ENCODE assay signal across 9 cellular contexts in genomic region chr17:39674702-39675389, GRCh38.
DNase-seq lines count a peak whose midpoint lies in the region; ATAC-seq and TF ChIP-seq lines count a peak whose summit lies in the region.
"Had no signal": no experiment of that assay in that cellular context is flagged by ENCODE, and none has a peak within 500 bp of the region (broad histone marks: within the 10 kb centered on the region; RNA-seq: fewer than 3 reads in every experiment).

No MANE protein-coding gene starts in this region.

- POLR2A ChIA-PET in GM10248 (lab: Yijun Ruan, JAX) = interaction anchor here (0.6 kb wide), 1 partner anchor 138 kb away, joined by 3 read pairs; no protein-coding TSS in a partner anchor

- peaks cover 50% of the 10 kb centered on the region for H3K4me1 ChIP-seq in parathyroid adenoma

- H3K27ac ChIP-seq in epithelial cell of prostate = peak overlapping the region; percentile 7
- H3K27ac ChIP-seq in parathyroid adenoma = peak overlapping the region; percentile 91

- ATAC-seq in HG02852 (IDR thresholded peaks at IDR 0.05; ENCODE audit: unreplicated experiment) = no peak

- no peaks in the 10 kb centered on the region for H3K36me3 ChIP-seq in parathyroid adenoma (ENCODE audit: control insufficient read depth, insufficient read depth, low read length)

- H3K79me2 ChIP-seq in parathyroid adenoma = no peaks in the 10 kb centered on the region

- TF ChIP-seq CTCF in GM10248 (IDR thresholded peaks at IDR 0.05; ENCODE audit: control extremely low read depth, extremely low read depth, low read depth, missing control alignments) (no peak), parathyroid adenoma (IDR thresholded peaks at IDR 0.05) (no peak)

- CTCF ChIA-PET in GM10248 (lab: Yijun Ruan, JAX) = interaction anchor here (1.1 to 21.1 kb wide), 6 partner anchors 8 to 56 kb away, joined by 3 to 180 read pairs (median 4); no protein-coding TSS in a partner anchor

- H2AFZ ChIP-seq in parathyroid adenoma = no peak overlapping the region

- H3K9ac ChIP-seq in parathyroid adenoma = no peak overlapping the region

- no peak overlapping the region for H3K4me2 ChIP-seq in parathyroid adenoma (ENCODE audit: low read length)

- no peaks in the 10 kb centered on the region for H3K9me3 ChIP-seq in parathyroid adenoma (ENCODE audit: control insufficient read depth, low read length)

- no peaks in the 10 kb centered on the region for H3K27me3 ChIP-seq in parathyroid adenoma (ENCODE audit: control insufficient read depth, insufficient read depth, low read length)

- no peak overlapping the region for H3K4me3 ChIP-seq in parathyroid adenoma (ENCODE audit: low read depth, low read length)

- DNase-seq in GM10248 (ENCODE audit: extremely low spot score) (peak; percentile 52), NCI-H146 (lab: John Stamatoyannopoulos, UW) (peak; percentile 75), epithelial cell of prostate (ENCODE audit: low read depth, low spot score) (no peak)
- DNase-seq in activated CD4-positive, alpha-beta T cell treated with anti-CD3 and anti-CD28 coated beads, Interleukin-2, amount 50 U/mL, for 1 hour = no peak
- no peak for DNase-seq in activated T-cell treated with anti-CD3 and anti-CD28 coated beads, Interleukin-2, amount 50 U/mL, for 48 hours
- no peak for DNase-seq in stimulated activated CD4-positive, alpha-beta T cell treated with anti-CD3 and anti-CD28 coated beads, Interleukin-4, amount 100 ng/mL, for 24 hours
- DNase-seq: stimulated activated CD8-positive, alpha-beta memory T cell treated with anti-CD3 and anti-CD28 coated beads, Interleukin-4, amount 100 ng/mL, for 48 hours had no signal

Comparison
In these comparisons a context has a peak if more than half of its experiments do, and no peak if none do; other contexts are left out.
1. DNase-seq: peak in GM10248 (single experiment) and NCI-H146 (single experiment); none in epithelial cell of prostate (single experiment), activated CD4-positive, alpha-beta T cell treated with anti-CD3 and anti-CD28 coated beads, Interleukin-2, amount 50 U/mL, for 1 hour (single experiment), activated T-cell treated with anti-CD3 and anti-CD28 coated beads, Interleukin-2, amount 50 U/mL, for 48 hours (0 of 2) and stimulated activated CD4-positive, alpha-beta T cell treated with anti-CD3 and anti-CD28 coated beads, Interleukin-4, amount 100 ng/mL, for 24 hours (single experiment).